In genomic region chr5:132080595-132080994, GRCh38 we compare ENCODE assay signal across 1 cellular context.
TF ChIP-seq lines count a peak whose summit lies in the region.

No MANE protein-coding gene starts in this region.

TF ChIP-seq in IMR-90, 13 proteins besides CTCF, POLR2A, EP300 and RAD21:
- no peak for TF ChIP-seq ELK1 (IDR thresholded peaks at IDR 0.05; ENCODE audit: borderline replicate concordance, low read depth, low read length)
- TF ChIP-seq CHD1 (IDR thresholded peaks at IDR 0.05; ENCODE audit: low read depth, low read length): no peak
- no peak for TF ChIP-seq SMC3 (IDR thresholded peaks at IDR 0.05; ENCODE audit: low read depth, low read length)
- no peak for TF ChIP-seq RFX5 (IDR thresholded peaks at IDR 0.05; ENCODE audit: low read depth, low read length)
- TF ChIP-seq MAZ (IDR thresholded peaks at IDR 0.05; ENCODE audit: borderline replicate concordance, low read depth, low read length): no peak
- TF ChIP-seq MAFK (IDR thresholded peaks at IDR 0.05; ENCODE audit: low read depth, low read length): no peak
- no peak for TF ChIP-seq USF2 (IDR thresholded peaks at IDR 0.05; ENCODE audit: low read depth, low read length)
- TF ChIP-seq FOS (IDR thresholded peaks at IDR 0.05; ENCODE audit: low read depth, low read length): no peak
- no peak for TF ChIP-seq RCOR1 (IDR thresholded peaks at IDR 0.05; ENCODE audit: insufficient replicate concordance, low read length)
- TF ChIP-seq CEBPB (IDR thresholded peaks at IDR 0.05; ENCODE audit: low read depth, low read length): no peak
- TF ChIP-seq BHLHE40 (IDR thresholded peaks at IDR 0.05; ENCODE audit: low read depth, low read length): no peak
- TF ChIP-seq NFE2L2 (IDR thresholded peaks at IDR 0.05; ENCODE audit: low read depth, low read length): no peak
- TF ChIP-seq MXI1 (IDR thresholded peaks at IDR 0.05; ENCODE audit: borderline replicate concordance, low read depth, low read length): no peak
TF ChIP-seq in IMR-90: peak in this region for 0.
